ENCODE assay signal across 9 cellular contexts in genomic region chr10:50552771-50553535, GRCh38.
A peak's percentile ranks its signal among the peaks of the same experiment; 100 is the strongest.
DNase-seq lines count a peak whose midpoint lies in the region; ATAC-seq and TF ChIP-seq lines count a peak whose summit lies in the region.
"Had no signal": no experiment of that assay in that cellular context is flagged by ENCODE, and none has a peak within 500 bp of the region (broad histone marks: within the 10 kb centered on the region; RNA-seq: fewer than 3 reads in every experiment).

No MANE protein-coding gene starts in this region.

- intact Hi-C loops in Panc1 (cut with micrococcal nuclease; ENCODE audit: unreplicated experiment) = no loop called here

- H3K27ac ChIP-seq in Panc1 (ENCODE audit: low read length) (no peak overlapping the region), substantia nigra (ENCODE audit: low read depth, low read length, poor library complexity, severe bottlenecking) (peak overlapping the region; percentile 71)

- no peaks in the 10 kb centered on the region for H3K27me3 ChIP-seq in Panc1 (ENCODE audit: control insufficient read depth, insufficient read depth, low read length)
- no peaks in the 10 kb centered on the region for H3K27me3 ChIP-seq in HAP-1 (ENCODE audit: low read depth)

- H3K9me3 Mint-ChIP-seq in glutamatergic neuron (ENCODE audit: unreplicated experiment) = peaks cover 2% of the 10 kb centered on the region

- H3K4me1 ChIP-seq in Panc1 (ENCODE audit: control insufficient read depth, insufficient read depth, low read length) (peaks cover 8% of the 10 kb centered on the region; the same call in 1 of the 2 replicates), HAP-1 (peaks cover 5% of the 10 kb centered on the region)

- no TSS peak for BruUV-seq in Panc1 (replicated peaks; lab: Mats Ljungman, UMichigan)

- H3K27me3 Mint-ChIP-seq in glutamatergic neuron (ENCODE audit: unreplicated experiment) = no peaks in the 10 kb centered on the region

- H3K4me3 ChIP-seq in Panc1 (ENCODE audit: low read depth in 2 of 2, low read length in 2 of 2) = no peak overlapping the region
- H3K4me3 ChIP-seq in HAP-1 = no peak overlapping the region

- peak; percentile 57 for ATAC-seq in GM21367 (IDR thresholded peaks at IDR 0.05; ENCODE audit: unreplicated experiment)
- peak; percentile 78 for ATAC-seq in Panc1
- ATAC-seq in esophagus mucosa = peak; percentile 26

- H3K4me3 Mint-ChIP-seq in glutamatergic neuron (ENCODE audit: unreplicated experiment) = no peak overlapping the region
- H3K4me3 Mint-ChIP-seq: T-helper 1 cell treated with Interleukin-12 subunit alpha and Interleukin-12 subunit beta and Interleukin-4 antibody, amounts not matched to agents 30 μg/mL and 1 μg/mL, for 36 hours had no signal

- no peaks in the 10 kb centered on the region for H3K9me3 ChIP-seq in Panc1 (ENCODE audit: control insufficient read depth, insufficient read depth, low read depth, low read length)
- H3K9me3 ChIP-seq in HAP-1 = no peaks in the 10 kb centered on the region

- in situ Hi-C loops in Panc1 (cut with HindIII; ENCODE audit: low pct_unique_long_range_greater_than_20kb, low sequenced_read_pairs) (no loop called here), HAP-1 (cut with MboI; ENCODE audit: low sequenced_read_pairs) (no loop called here)

- CTCF ChIA-PET in Panc1 (lab: Charles Lee) = interaction anchor here (0.6 kb wide), 1 partner anchor 61 kb away, joined by 5 read pairs; no protein-coding TSS in a partner anchor

- H3K36me3 Mint-ChIP-seq in glutamatergic neuron (ENCODE audit: unreplicated experiment) = peaks cover under 1% of the 10 kb centered on the region

- TF ChIP-seq CTCF in Panc1 (IDR thresholded peaks at IDR 0.05) = peak; percentile 62
- TF ChIP-seq CTCF in glutamatergic neuron (IDR thresholded peaks at IDR 0.05; ENCODE audit: partially characterized antibody, unreplicated experiment) = no peak

- H3K27ac Mint-ChIP-seq in glutamatergic neuron (ENCODE audit: unreplicated experiment) = no peak overlapping the region
- H3K27ac Mint-ChIP-seq: T-helper 1 cell treated with Interleukin-12 subunit alpha and Interleukin-12 subunit beta and Interleukin-4 antibody, amounts not matched to agents 30 μg/mL and 1 μg/mL, for 36 hours had no signal

- H3K4me1 Mint-ChIP-seq in glutamatergic neuron (ENCODE audit: low read depth, unreplicated experiment) = peaks cover 21% of the 10 kb centered on the region

- POLR2A ChIA-PET in Panc1 (lab: Charles Lee) = no interaction called here

- DNase-seq in EH (ENCODE audit: low read depth) (peak; percentile 49), Panc1 (ENCODE audit: low read depth, low spot score) (no peak), substantia nigra (lab: John Stamatoyannopoulos, UW) (peak in 4 of 49 donors; percentile 10 to 46 (median 24)), HAP-1 (ENCODE audit: low spot score in 2 of 2) (no peak), glutamatergic neuron (no peak), NCI-H510A treated with DMSO at 0.1 percent for 48 hours (lab: John Stamatoyannopoulos, UW) (no peak)

- H3K36me3 ChIP-seq in Panc1 (ENCODE audit: control insufficient read depth, insufficient read depth, low read length) (no peaks in the 10 kb centered on the region), HAP-1 (replicated peaks) (no peaks in the 10 kb centered on the region)

Comparison
In these comparisons a context has a peak if more than half of its experiments do, and no peak if none do; other contexts are left out.
1. ATAC-seq: peak in every context shown above with its lines; median percentile 78 in Panc1; 57 in GM21367; 26 in esophagus mucosa.